ENCODE assay signal across 8 cellular contexts in genomic region chr5:59380350-59380951, GRCh38.
A peak's percentile ranks its signal among the peaks of the same experiment; 100 is the strongest.
DNase-seq lines count a peak whose midpoint lies in the region; ATAC-seq and TF ChIP-seq lines count a peak whose summit lies in the region.

No MANE protein-coding gene starts in this region.

- peak; percentile 100 for ATAC-seq in GM21447 (IDR thresholded peaks at IDR 0.05; ENCODE audit: unreplicated experiment)
- peak; percentile 98 for ATAC-seq in HG03575 (IDR thresholded peaks at IDR 0.05; ENCODE audit: extremely low read depth, insufficient number of reproducible peaks, low FRiP score, unreplicated experiment)
- peak; percentile 80 for ATAC-seq in left colon

- H3K4me3 Mint-ChIP-seq in activated CD4-positive, alpha-beta T cell treated with anti-CD3 and anti-CD28 coated beads, Interleukin-2, amount 10 ng/mL, durations not matched to agents 7 days and 5 days, result no peak overlapping the region

- CTCF ChIA-PET in activated CD4-positive, alpha-beta T cell treated with anti-CD3 and anti-CD28 coated beads, Interleukin-2, amount 10 ng/mL, durations not matched to agents 7 days and 5 days (lab: Charles Lee), result interaction anchor here (0.6 to 1.7 kb wide), 7 partner anchors 9 to 494 kb away, joined by 3 to 11 read pairs (median 4); no protein-coding TSS in a partner anchor

- no peaks in the 10 kb centered on the region for H3K9me3 ChIP-seq in tibial nerve

- H3K4me1 ChIP-seq in tibial nerve, result peaks cover 0 to 3% (median 0%) of the 10 kb centered on the region in 4 donors

- H3K36me3 ChIP-seq in tibial nerve, result no peaks in the 10 kb centered on the region

- no peaks in the 10 kb centered on the region for H3K27me3 ChIP-seq in tibial nerve

- peak; percentile 33 to 65 (median 46) for TF ChIP-seq CTCF in tibial nerve (IDR thresholded peaks at IDR 0.05)

- H3K27ac ChIP-seq in tibial nerve, result peak overlapping the region in 1 of 4 donors; percentile 50

- H3K36me3 Mint-ChIP-seq in activated CD4-positive, alpha-beta T cell treated with anti-CD3 and anti-CD28 coated beads, Interleukin-2, amount 10 ng/mL, durations not matched to agents 7 days and 5 days (ENCODE audit: low read depth), result no peaks in the 10 kb centered on the region

- no peaks in the 10 kb centered on the region for H3K9me3 Mint-ChIP-seq in activated CD4-positive, alpha-beta T cell treated with anti-CD3 and anti-CD28 coated beads, Interleukin-2, amount 10 ng/mL, durations not matched to agents 7 days and 5 days

- POLR2A ChIA-PET in activated CD4-positive, alpha-beta T cell treated with anti-CD3 and anti-CD28 coated beads, Interleukin-2, amount 10 ng/mL, durations not matched to agents 7 days and 5 days (lab: Charles Lee), result interaction anchor here (1.2 kb wide), 1 partner anchor 192 kb away, joined by 14 read pairs; no protein-coding TSS in a partner anchor

- peaks cover 2% of the 10 kb centered on the region for H3K4me1 Mint-ChIP-seq in activated CD4-positive, alpha-beta T cell treated with anti-CD3 and anti-CD28 coated beads, Interleukin-2, amount 10 ng/mL, durations not matched to agents 7 days and 5 days

- H3K27ac Mint-ChIP-seq in activated CD4-positive, alpha-beta T cell treated with anti-CD3 and anti-CD28 coated beads, Interleukin-2, amount 10 ng/mL, durations not matched to agents 7 days and 5 days, result no peak overlapping the region

- no peak overlapping the region for H3K4me3 ChIP-seq in tibial nerve

- DNase-seq in activated CD4-positive, alpha-beta T cell treated with anti-CD3 and anti-CD28 coated beads, Interleukin-2, amount 10 ng/mL, durations not matched to agents 7 days and 5 days, result peak; percentile 22
- no peak for DNase-seq in activated CD4-positive, alpha-beta T cell treated with anti-CD3 and anti-CD28 coated beads for 4 hours
- DNase-seq in NOMO-1 treated with dmso at 0.1 percent for 144 hours (lab: John Stamatoyannopoulos, UW; ENCODE audit: unreplicated experiment) (peak; percentile 71), brain pericyte (ENCODE audit: low read depth, low spot score) (peak; percentile 34), left colon (no peak), tibial nerve (ENCODE audit: low spot score in 2 of 2) (no peak)

- intact Hi-C loops in left colon (cut with DNase I, micrococcal nuclease), result no loop called here

- WGBS in tibial nerve, 2 donors, result 11 to 12% methylated on average over 1 of the region's 1 CpG

- peaks cover 11% of the 10 kb centered on the region for H3K27me3 Mint-ChIP-seq in activated CD4-positive, alpha-beta T cell treated with anti-CD3 and anti-CD28 coated beads, Interleukin-2, amount 10 ng/mL, durations not matched to agents 7 days and 5 days

- no peak for TF ChIP-seq POLR2A in tibial nerve (IDR thresholded peaks at IDR 0.05)

- no peak for TF ChIP-seq EP300 in tibial nerve (IDR thresholded peaks at IDR 0.05)

Comparison
In these comparisons a context has a peak if more than half of its experiments do, and no peak if none do; other contexts are left out.
1. DNase-seq: peak in activated CD4-positive, alpha-beta T cell treated with anti-CD3 and anti-CD28 coated beads, Interleukin-2, amount 10 ng/mL, durations not matched to agents 7 days and 5 days (single experiment), NOMO-1 treated with dmso at 0.1 percent for 144 hours (single experiment) and brain pericyte (single experiment); none in activated CD4-positive, alpha-beta T cell treated with anti-CD3 and anti-CD28 coated beads for 4 hours (0 of 2), left colon (0 of 2) and tibial nerve (0 of 2).
2. Peak in every context shown above with its lines, with median percentiles within 50 percentile points of each other: ATAC-seq.